Comparison of ENCODE assay signal across 8 cellular contexts in genomic region chr12:112013601-112014402, GRCh38. TPM values are rescaled to one million over a fixed set of nuclear protein-coding genes. Genes with fewer than 3 reads are reported as not detected.
DNase-seq lines count a peak whose midpoint lies in the region; ATAC-seq and TF ChIP-seq lines count a peak whose summit lies in the region.

No MANE protein-coding gene starts in this region.

- peak; percentile 38 for DNase-seq in GM13977 (ENCODE audit: low spot score)
- peak; percentile 78 for DNase-seq in NCI-H2196 treated with DMSO at 0.1 percent for 48 hours (lab: John Stamatoyannopoulos, UW; ENCODE audit: unreplicated experiment)
- DNase-seq in activated CD4-positive, CD25-positive, alpha-beta regulatory T cell (lab: John Stamatoyannopoulos, UW): peak in 3 of 4 experiments; percentile 35 to 56 (median 47)
- DNase-seq in cerebellum (ENCODE audit: low spot score): peak; percentile 64
- DNase-seq in stimulated activated CD4-positive, alpha-beta T cell treated with anti-CD3 and anti-CD28 coated beads, Interleukin-1b, Interleukin-23, amount 100 ng/mL, for 48 hours: peak; percentile 76

- ATAC-seq in HG03064 (IDR thresholded peaks at IDR 0.05; ENCODE audit: low read depth, unreplicated experiment) (peak; percentile 31), GM18517 (IDR thresholded peaks at IDR 0.05; ENCODE audit: unreplicated experiment) (no peak)

- no peak for TF ChIP-seq CTCF in GM13977 (IDR thresholded peaks at IDR 0.05; ENCODE audit: extremely low read depth, insufficient read depth, missing control alignments)

- H3K27me3 ChIP-seq in layer of hippocampus (ENCODE audit: control insufficient read depth, insufficient read depth, low read length): no peaks in the 10 kb centered on the region

- peak overlapping the region; percentile 89 for H3K27ac ChIP-seq in layer of hippocampus (ENCODE audit: low read depth, low read length)

- in situ Hi-C loops in GM13977 (cut with MboI; ENCODE audit: low pct_unique_long_range_greater_than_20kb, low sequenced_read_pairs, unreplicated experiment): no loop called here

RNA-seq across cellular contexts. Expression of gene ERP29, which starts 0.6 kb away (rescaled TPM):
- total RNA-seq in cerebellum: 26.3 TPM

RNA-seq across cellular contexts. Expression of gene TMEM116, which starts 0.8 kb away (rescaled TPM):
- total RNA-seq in cerebellum: 33.1 TPM
